ENCODE assay signal across 17 cellular contexts in the genomic region with DNA sequence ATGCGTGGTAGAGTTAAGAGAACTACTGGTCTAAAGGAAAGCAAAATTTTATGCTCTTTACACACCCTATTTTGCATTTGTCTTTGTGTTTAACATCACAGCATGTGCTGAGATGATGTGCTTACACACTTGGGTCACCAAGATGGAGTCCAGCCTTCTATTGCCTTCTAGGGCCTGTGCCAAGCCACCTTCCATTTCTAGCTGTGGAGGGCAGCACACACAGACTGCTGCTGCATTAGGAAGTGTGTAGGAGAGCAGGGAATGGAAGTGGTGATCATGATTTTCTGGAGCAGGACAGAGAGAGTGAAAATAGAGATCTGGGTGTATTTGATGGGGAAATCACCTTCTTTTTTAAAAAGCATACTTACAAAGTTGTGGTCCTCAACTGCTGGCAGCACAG.
A peak's percentile ranks its signal among the peaks of the same experiment; 100 is the strongest.
DNase-seq lines count a peak whose midpoint lies in the region; ATAC-seq, FAIRE-seq and TF ChIP-seq lines count a peak whose summit lies in the region.
"Had no signal": no experiment of that assay in that cellular context is flagged by ENCODE, and none has a peak within 500 bp of the region (broad histone marks: within the 10 kb centered on the region; RNA-seq: fewer than 3 reads in every experiment).

No MANE protein-coding gene starts in this region.

- no peak for TF ChIP-seq EP300 in HepG2 (IDR thresholded peaks at IDR 0.05; ENCODE audit: low read depth in 2 of 2, low read length in 2 of 2)
- TF ChIP-seq EP300 in HepG2 (CRISPR knock-in tag; IDR thresholded peaks at IDR 0.05; ENCODE audit: borderline replicate concordance): no peak

- 0% methylated on average over 1 of the region's 1 CpG for WGBS in HepG2 (ENCODE audit: low lambda C conversion rate)
- WGBS in right lobe of liver (ENCODE audit: insufficient coverage, low coverage, low lambda C conversion rate, missing lambda C conversion rate): 91% methylated on average over 1 of the region's 1 CpG

- no peaks in the 10 kb centered on the region for H3K27me3 ChIP-seq in HepG2 (ENCODE audit: control insufficient read depth in 1 of 2, insufficient read depth in 2 of 2, low read length in 2 of 2)
- H3K27me3 ChIP-seq in right lobe of liver: no peaks in the 10 kb centered on the region
- no peaks in the 10 kb centered on the region for H3K27me3 ChIP-seq in BE2C

- ATAC-seq in HepG2 (peak; percentile 43; the same call in 2 of the 3 replicates), right lobe of liver (no peak), HG02588 (IDR thresholded peaks at IDR 0.05; ENCODE audit: unreplicated experiment) (no peak)
- ATAC-seq: SK-N-SH treated with all-trans-retinoic acid at 6 μM for 48 hours had no signal

- H3K9me3 ChIP-seq in HepG2 (ENCODE audit: low read length): no peaks in the 10 kb centered on the region
- H3K9me3 ChIP-seq in right lobe of liver: no peaks in the 10 kb centered on the region
- H3K9me3 ChIP-seq in KOPT-K1 (ENCODE audit: insufficient read depth, low read length, poor library complexity, severe bottlenecking): no peaks in the 10 kb centered on the region
- no peaks in the 10 kb centered on the region for H3K9me3 ChIP-seq in BE2C

- CTCF ChIA-PET in HepG2 (lab: Yijun Ruan, JAX; ENCODE audit: low intra/inter-chr PET ratio, low total read pairs): no interaction called here

- H3K4me1 ChIP-seq in HepG2 (ENCODE audit: insufficient read depth, low read length) (no peaks in the 10 kb centered on the region), right lobe of liver (no peaks in the 10 kb centered on the region), BE2C (peaks cover 6% of the 10 kb centered on the region; the same call in 1 of the 2 replicates)

- H3K36me3 Mint-ChIP-seq in endothelial cell (ENCODE audit: low read depth, unreplicated experiment): peaks cover 20% of the 10 kb centered on the region
- H3K36me3 Mint-ChIP-seq: CD8-positive, alpha-beta memory T cell had no signal

- H3K4me3 ChIP-seq in HepG2 (replicated peaks in 1 of 3; ENCODE audit: insufficient read depth in 1 of 3, low read depth in 2 of 3, low read length in 3 of 3) (no peak overlapping the region), right lobe of liver (no peak overlapping the region), BE2C (ENCODE audit: low read depth, low read length) (no peak overlapping the region)
- H3K4me3 ChIP-seq: PC-9 had no signal

- in situ Hi-C loops in HepG2 (cut with HindIII; ENCODE audit: extremely low pct_ligation_motif_present, low pct_unique_long_range_greater_than_20kb): no loop called here

- H2AFZ ChIP-seq in HepG2 (ENCODE audit: low read length): no peak overlapping the region
- H2AFZ ChIP-seq: PC-9 had no signal

- peaks cover 2% of the 10 kb centered on the region for H3K27me3 Mint-ChIP-seq in endothelial cell (ENCODE audit: unreplicated experiment)
- H3K27me3 Mint-ChIP-seq: CD8-positive, alpha-beta memory T cell had no signal

- no peaks in the 10 kb centered on the region for H3K36me3 ChIP-seq in HepG2 (replicated peaks in 1 of 2; ENCODE audit: control insufficient read depth in 1 of 2, insufficient read depth in 2 of 2, low read length in 2 of 2)
- H3K36me3 ChIP-seq in right lobe of liver: no peaks in the 10 kb centered on the region
- peaks cover 11% of the 10 kb centered on the region; the same call in 1 of the 2 replicates for H3K36me3 ChIP-seq in KOPT-K1 (ENCODE audit: insufficient read depth, low read length)
- H3K36me3 ChIP-seq in BE2C: no peaks in the 10 kb centered on the region

- H3K4me1 Mint-ChIP-seq in endothelial cell (ENCODE audit: unreplicated experiment): peaks cover 7% of the 10 kb centered on the region
- H3K4me1 Mint-ChIP-seq: CD8-positive, alpha-beta memory T cell had no signal

- no peak overlapping the region for H3K4me2 ChIP-seq in HepG2 (ENCODE audit: low read depth, low read length)
- H3K4me2 ChIP-seq: PC-9 had no signal

- no peaks in the 10 kb centered on the region for H3K79me2 ChIP-seq in HepG2 (ENCODE audit: insufficient read depth, low read length)

- no TSS peak for BruUV-seq in HepG2 (replicated peaks; lab: Mats Ljungman, UMichigan)

- DNase-seq in HepG2 (ENCODE audit: low spot score): no peak
- DNase-seq in right lobe of liver: no peak
- DNase-seq in endothelial cell (ENCODE audit: low spot score): no peak
- no peak for DNase-seq in GM19238 (ENCODE audit: insufficient read length, low spot score)
- DNase-seq in BE2C: no peak
- DNase-seq: CD8-positive, alpha-beta memory T cell; HCEC 1CT; Karpas-422; NCI-H1417 treated with DMSO at 0.1 percent for 48 hours; NCI-H2029; NCI-H510A treated with DMSO at 0.1 percent for 48 hours; PC-9 had no signal

- no peak for FAIRE-seq in HepG2 (lab: Jason Lieb, UNC)
- FAIRE-seq: GM18507 had no signal

- H3K27ac ChIP-seq in HepG2 (ENCODE audit: extremely low read length, insufficient read depth, low read length): no peak overlapping the region
- no peak overlapping the region for H3K27ac ChIP-seq in right lobe of liver
- H3K27ac ChIP-seq in KOPT-K1 (ENCODE audit: low read depth, low read length, poor library complexity, severe bottlenecking): peak overlapping the region; percentile 1
- H3K27ac ChIP-seq: HL-60, PC-9 had no signal

- no peaks in the 10 kb centered on the region for H4K20me1 ChIP-seq in HepG2 (ENCODE audit: insufficient read depth, low read length)

- TF ChIP-seq RAD21 in HepG2 (CRISPR knock-in tag; IDR thresholded peaks at IDR 0.05): no peak

- no peaks in the 10 kb centered on the region for H3K9me3 Mint-ChIP-seq in endothelial cell (ENCODE audit: unreplicated experiment)
- H3K9me3 Mint-ChIP-seq: CD8-positive, alpha-beta memory T cell had no signal

- no peak overlapping the region for H3K9ac ChIP-seq in HepG2 (ENCODE audit: insufficient read depth, low read depth, low read length)

- POLR2A ChIA-PET in HepG2 (lab: Yijun Ruan, JAX): no interaction called here

- intact Hi-C loops in HepG2 (cut with micrococcal nuclease; ENCODE audit: unreplicated experiment): no loop called here
- intact Hi-C loops in right lobe of liver (cut with DNase I): no loop called here

- peak overlapping the region; percentile 49 for H3K27ac Mint-ChIP-seq in endothelial cell (ENCODE audit: unreplicated experiment)
- H3K27ac Mint-ChIP-seq: CD8-positive, alpha-beta memory T cell had no signal

- no peak for TF ChIP-seq POLR2A in HepG2 (IDR thresholded peaks at IDR 0.05; ENCODE audit: insufficient read depth in 1 of 2, low read depth in 2 of 2, low read length in 2 of 2)
- no peak for TF ChIP-seq POLR2A in right lobe of liver (IDR thresholded peaks at IDR 0.05)

- TF ChIP-seq CTCF in HepG2 (CRISPR knock-in tag; IDR thresholded peaks at IDR 0.05) (no peak), right lobe of liver (IDR thresholded peaks at IDR 0.05) (no peak), endothelial cell (IDR thresholded peaks at IDR 0.05; ENCODE audit: unreplicated experiment) (no peak), BE2C (IDR thresholded peaks at IDR 0.05; ENCODE audit: low read depth, low read length) (no peak)

- H3K4me3 Mint-ChIP-seq in endothelial cell (ENCODE audit: unreplicated experiment): no peak overlapping the region
- H3K4me3 Mint-ChIP-seq: CD8-positive, alpha-beta memory T cell had no signal

TF ChIP-seq in HepG2, 621 proteins besides CTCF, POLR2A, EP300 and RAD21 (continues in another document):
- TF ChIP-seq ZNF687 (CRISPR knock-in tag; IDR thresholded peaks at IDR 0.05): no peak
- TF ChIP-seq, protein P1, sequence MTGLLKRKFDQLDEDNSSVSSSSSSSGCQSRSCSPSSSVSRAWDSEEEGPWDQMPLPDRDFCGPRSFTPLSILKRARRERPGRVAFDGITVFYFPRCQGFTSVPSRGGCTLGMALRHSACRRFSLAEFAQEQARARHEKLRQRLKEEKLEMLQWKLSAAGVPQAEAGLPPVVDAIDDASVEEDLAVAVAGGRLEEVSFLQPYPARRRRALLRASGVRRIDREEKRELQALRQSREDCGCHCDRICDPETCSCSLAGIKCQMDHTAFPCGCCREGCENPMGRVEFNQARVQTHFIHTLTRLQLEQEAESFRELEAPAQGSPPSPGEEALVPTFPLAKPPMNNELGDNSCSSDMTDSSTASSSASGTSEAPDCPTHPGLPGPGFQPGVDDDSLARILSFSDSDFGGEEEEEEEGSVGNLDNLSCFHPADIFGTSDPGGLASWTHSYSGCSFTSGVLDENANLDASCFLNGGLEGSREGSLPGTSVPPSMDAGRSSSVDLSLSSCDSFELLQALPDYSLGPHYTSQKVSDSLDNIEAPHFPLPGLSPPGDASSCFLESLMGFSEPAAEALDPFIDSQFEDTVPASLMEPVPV (CRISPR knock-in tag; IDR thresholded peaks at IDR 0.05): no peak
- no peak for TF ChIP-seq MBD4 (IDR thresholded peaks at IDR 0.05; ENCODE audit: borderline replicate concordance, low read length)
- no peak for TF ChIP-seq FLYWCH1 (CRISPR knock-in tag; IDR thresholded peaks at IDR 0.05)
- TF ChIP-seq POGZ (CRISPR knock-in tag; IDR thresholded peaks at IDR 0.05): no peak
- TF ChIP-seq ZNF260 (CRISPR knock-in tag; IDR thresholded peaks at IDR 0.05; ENCODE audit: borderline replicate concordance, low read depth): no peak
- no peak for TF ChIP-seq MIER3 (CRISPR knock-in tag; IDR thresholded peaks at IDR 0.05; ENCODE audit: borderline replicate concordance)
- no peak for TF ChIP-seq ZBTB21 (CRISPR knock-in tag; IDR thresholded peaks at IDR 0.05)
